Comparison of ENCODE assay signal across 2 cellular contexts in genomic region chrX:14389682-14390081, GRCh38.
A peak's percentile ranks its signal among the peaks of the same experiment; 100 is the strongest.
TF ChIP-seq lines count a peak whose summit lies in the region.

No MANE protein-coding gene starts in this region.

TF ChIP-seq in HepG2, 621 proteins besides CTCF, POLR2A, EP300 and RAD21:
- TF ChIP-seq CEBPB (IDR thresholded peaks at IDR 0.05; ENCODE audit: borderline replicate concordance, low read depth, low read length) (0 out of 2 replicates have a peak, but pooled peaks have one; percentile 9), CERS6 (CRISPR knock-in tag; IDR thresholded peaks at IDR 0.05) (no peak)

TF ChIP-seq in IMR-90, 13 proteins besides CTCF, POLR2A, EP300 and RAD21:
- peak; percentile 67 for TF ChIP-seq CEBPB (IDR thresholded peaks at IDR 0.05; ENCODE audit: low read depth, low read length)
- TF ChIP-seq FOS (IDR thresholded peaks at IDR 0.05; ENCODE audit: low read depth, low read length) = no peak
